Comparison of ENCODE assay signal across 2 cellular contexts in the genomic region with DNA sequence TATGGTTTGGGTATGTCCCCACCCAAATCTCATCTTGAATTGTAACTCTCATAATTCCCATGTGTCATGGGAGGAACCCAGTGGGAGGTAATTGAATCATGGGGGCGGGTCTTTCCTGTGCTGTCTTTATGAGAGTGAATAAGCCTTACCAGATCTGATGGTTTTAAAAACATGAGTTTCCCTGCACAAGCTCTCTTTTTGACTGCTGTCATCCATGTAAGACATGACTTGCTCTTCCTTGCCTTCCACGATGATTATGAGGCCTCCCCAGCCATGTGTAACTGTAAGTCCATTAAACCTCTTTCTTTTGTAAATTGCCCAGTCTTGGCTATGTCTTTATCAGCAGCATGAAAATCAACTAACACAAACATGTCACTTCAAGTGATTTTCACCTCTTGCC.
TF ChIP-seq lines count a peak whose summit lies in the region.

No MANE protein-coding gene starts in this region.

TF ChIP-seq in HEK293, 187 proteins besides CTCF, POLR2A, EP300 and RAD21:
- TF ChIP-seq SETDB1 (IDR thresholded peaks at IDR 0.05; ENCODE audit: insufficient read length, low read length) = peak; percentile 81
- peak; percentile 16; the same call in 1 of the 2 replicates for TF ChIP-seq EGR2 (tag by site-specific recombination; IDR thresholded peaks at IDR 0.05; ENCODE audit: low read depth)

TF ChIP-seq in K562, 482 proteins besides CTCF, POLR2A, EP300 and RAD21:
- TF ChIP-seq ZFP36 (IDR thresholded peaks at IDR 0.05; ENCODE audit: low read depth, low read length, partially characterized antibody) (peak; percentile 7), ZNF431 (CRISPR knock-in tag; IDR thresholded peaks at IDR 0.05) (peak; percentile 90)
TF ChIP-seq in K562: peak in this region for 2; not testable (repeated sequence) for 480.
